ENCODE assay signal across 8 cellular contexts in genomic region chr3:173584093-173584833, GRCh38.
A peak's percentile ranks its signal among the peaks of the same experiment; 100 is the strongest.
DNase-seq lines count a peak whose midpoint lies in the region; ATAC-seq and TF ChIP-seq lines count a peak whose summit lies in the region.

No MANE protein-coding gene starts in this region.

- DNase-seq in EL (peak; percentile 70), HT1080 (ENCODE audit: low read depth) (peak; percentile 59), WERI-Rb-1 (peak; percentile 23), left cardiac atrium (no peak), retina (peak; percentile 90), T-cell (no peak)
- no peak for DNase-seq in stimulated activated CD4-positive, alpha-beta T cell treated with anti-CD3 and anti-CD28 coated beads, Interleukin-12 subunit alpha, Interleukin-12 subunit beta, amount 100 ng/mL, for 4 hours

- H3K36me3 Mint-ChIP-seq in T-cell: no peaks in the 10 kb centered on the region

- TF ChIP-seq CTCF in WERI-Rb-1 (IDR thresholded peaks at IDR 0.05; ENCODE audit: low read depth, low read length): peak; percentile 55

- H3K9me3 ChIP-seq in WERI-Rb-1 (ENCODE audit: severe bottlenecking): no peaks in the 10 kb centered on the region

- no peaks in the 10 kb centered on the region for H3K9me3 Mint-ChIP-seq in T-cell

- ATAC-seq in left cardiac atrium: peak; percentile 44 to 53
- ATAC-seq in HG03460 (IDR thresholded peaks at IDR 0.05; ENCODE audit: unreplicated experiment): no peak
- no peak for ATAC-seq in T-cell (replicated peaks in 1 of 4)

- peak overlapping the region in 1 of 3 donors; percentile 36 for H3K4me3 Mint-ChIP-seq in T-cell

- H3K36me3 ChIP-seq in WERI-Rb-1: no peaks in the 10 kb centered on the region

- H3K4me1 Mint-ChIP-seq in T-cell: peaks cover 8 to 13% (median 9%) of the 10 kb centered on the region in 3 donors

- peak overlapping the region; percentile 49 for H3K4me3 ChIP-seq in WERI-Rb-1 (ENCODE audit: low read depth, low read length)

- POLR2A ChIA-PET in T-cell (lab: Charles Lee): no interaction called here

- peaks cover 17 to 27% of the 10 kb centered on the region in 2 donors for H3K27me3 Mint-ChIP-seq in T-cell

- H3K27ac Mint-ChIP-seq in T-cell: no peak overlapping the region

- no peak overlapping the region for H3K27ac ChIP-seq in WERI-Rb-1

- intact Hi-C loops in left cardiac atrium (cut with DNase I): no loop called here

- H3K27me3 ChIP-seq in WERI-Rb-1 (ENCODE audit: insufficient read depth, low read depth, severe bottlenecking): no peaks in the 10 kb centered on the region

- CTCF ChIA-PET in T-cell (lab: Charles Lee): interaction anchor here in 1 of 2 donors (0.6 to 0.7 kb wide), 2 partner anchors 41 to 403 kb away, joined by 3 to 4 read pairs; no protein-coding TSS in a partner anchor

Comparison
In these comparisons a context has a peak if more than half of its experiments do, and no peak if none do; other contexts are left out.
1. DNase-seq: peak in EL (single experiment), HT1080 (single experiment), WERI-Rb-1 (single experiment) and retina (single experiment); none in left cardiac atrium (single experiment), T-cell (0 of 34) and stimulated activated CD4-positive, alpha-beta T cell treated with anti-CD3 and anti-CD28 coated beads, Interleukin-12 subunit alpha, Interleukin-12 subunit beta, amount 100 ng/mL, for 4 hours (single experiment).
2. ATAC-seq: peak in left cardiac atrium (2 of 2); none in HG03460 (single experiment) and T-cell (0 of 4).